Comparison of ENCODE assay signal across 2 cellular contexts in the genomic region with DNA sequence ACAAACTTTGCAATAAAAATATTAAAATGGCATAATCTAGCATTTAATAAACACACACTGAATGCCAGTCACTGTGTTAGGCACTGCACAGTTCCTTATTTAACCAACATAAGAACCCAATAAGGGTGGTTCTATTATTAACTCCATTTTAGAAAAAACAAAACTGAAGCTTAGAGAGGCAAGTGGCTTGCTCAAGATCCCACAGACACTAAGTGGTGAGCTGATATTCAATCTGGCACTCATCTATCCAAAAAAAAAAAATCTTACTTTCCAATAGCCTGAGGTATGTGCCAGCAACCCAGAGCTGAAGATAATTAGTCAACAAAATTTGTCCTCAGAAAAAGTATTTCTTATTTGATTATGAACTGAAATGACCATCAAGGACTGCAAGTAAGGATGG.
TF ChIP-seq lines count a peak whose summit lies in the region.

No MANE protein-coding gene starts in this region.

TF ChIP-seq in liver, 16 proteins besides CTCF, POLR2A, EP300 and RAD21 (continued from another document):
- TF ChIP-seq, protein P1, sequence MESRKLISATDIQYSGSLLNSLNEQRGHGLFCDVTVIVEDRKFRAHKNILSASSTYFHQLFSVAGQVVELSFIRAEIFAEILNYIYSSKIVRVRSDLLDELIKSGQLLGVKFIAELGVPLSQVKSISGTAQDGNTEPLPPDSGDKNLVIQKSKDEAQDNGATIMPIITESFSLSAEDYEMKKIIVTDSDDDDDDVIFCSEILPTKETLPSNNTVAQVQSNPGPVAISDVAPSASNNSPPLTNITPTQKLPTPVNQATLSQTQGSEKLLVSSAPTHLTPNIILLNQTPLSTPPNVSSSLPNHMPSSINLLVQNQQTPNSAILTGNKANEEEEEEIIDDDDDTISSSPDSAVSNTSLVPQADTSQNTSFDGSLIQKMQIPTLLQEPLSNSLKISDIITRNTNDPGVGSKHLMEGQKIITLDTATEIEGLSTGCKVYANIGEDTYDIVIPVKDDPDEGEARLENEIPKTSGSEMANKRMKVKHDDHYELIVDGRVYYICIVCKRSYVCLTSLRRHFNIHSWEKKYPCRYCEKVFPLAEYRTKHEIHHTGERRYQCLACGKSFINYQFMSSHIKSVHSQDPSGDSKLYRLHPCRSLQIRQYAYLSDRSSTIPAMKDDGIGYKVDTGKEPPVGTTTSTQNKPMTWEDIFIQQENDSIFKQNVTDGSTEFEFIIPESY (IDR thresholded peaks at IDR 0.05), result no peak
- TF ChIP-seq JUND (IDR thresholded peaks at IDR 0.05), result no peak
- TF ChIP-seq HNF4G (IDR thresholded peaks at IDR 0.05), result no peak
- TF ChIP-seq YY1 (IDR thresholded peaks at IDR 0.05), result no peak
- TF ChIP-seq TAF1 (conservative IDR thresholded peaks at IDR 0.05), result no peak
- TF ChIP-seq, protein P2, sequence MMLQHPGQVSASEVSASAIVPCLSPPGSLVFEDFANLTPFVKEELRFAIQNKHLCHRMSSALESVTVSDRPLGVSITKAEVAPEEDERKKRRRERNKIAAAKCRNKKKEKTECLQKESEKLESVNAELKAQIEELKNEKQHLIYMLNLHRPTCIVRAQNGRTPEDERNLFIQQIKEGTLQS (IDR thresholded peaks at IDR 0.05), result no peak
- TF ChIP-seq, protein P3, sequence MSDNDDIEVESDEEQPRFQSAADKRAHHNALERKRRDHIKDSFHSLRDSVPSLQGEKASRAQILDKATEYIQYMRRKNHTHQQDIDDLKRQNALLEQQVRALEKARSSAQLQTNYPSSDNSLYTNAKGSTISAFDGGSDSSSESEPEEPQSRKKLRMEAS (IDR thresholded peaks at IDR 0.05), result no peak
- TF ChIP-seq, protein P4, sequence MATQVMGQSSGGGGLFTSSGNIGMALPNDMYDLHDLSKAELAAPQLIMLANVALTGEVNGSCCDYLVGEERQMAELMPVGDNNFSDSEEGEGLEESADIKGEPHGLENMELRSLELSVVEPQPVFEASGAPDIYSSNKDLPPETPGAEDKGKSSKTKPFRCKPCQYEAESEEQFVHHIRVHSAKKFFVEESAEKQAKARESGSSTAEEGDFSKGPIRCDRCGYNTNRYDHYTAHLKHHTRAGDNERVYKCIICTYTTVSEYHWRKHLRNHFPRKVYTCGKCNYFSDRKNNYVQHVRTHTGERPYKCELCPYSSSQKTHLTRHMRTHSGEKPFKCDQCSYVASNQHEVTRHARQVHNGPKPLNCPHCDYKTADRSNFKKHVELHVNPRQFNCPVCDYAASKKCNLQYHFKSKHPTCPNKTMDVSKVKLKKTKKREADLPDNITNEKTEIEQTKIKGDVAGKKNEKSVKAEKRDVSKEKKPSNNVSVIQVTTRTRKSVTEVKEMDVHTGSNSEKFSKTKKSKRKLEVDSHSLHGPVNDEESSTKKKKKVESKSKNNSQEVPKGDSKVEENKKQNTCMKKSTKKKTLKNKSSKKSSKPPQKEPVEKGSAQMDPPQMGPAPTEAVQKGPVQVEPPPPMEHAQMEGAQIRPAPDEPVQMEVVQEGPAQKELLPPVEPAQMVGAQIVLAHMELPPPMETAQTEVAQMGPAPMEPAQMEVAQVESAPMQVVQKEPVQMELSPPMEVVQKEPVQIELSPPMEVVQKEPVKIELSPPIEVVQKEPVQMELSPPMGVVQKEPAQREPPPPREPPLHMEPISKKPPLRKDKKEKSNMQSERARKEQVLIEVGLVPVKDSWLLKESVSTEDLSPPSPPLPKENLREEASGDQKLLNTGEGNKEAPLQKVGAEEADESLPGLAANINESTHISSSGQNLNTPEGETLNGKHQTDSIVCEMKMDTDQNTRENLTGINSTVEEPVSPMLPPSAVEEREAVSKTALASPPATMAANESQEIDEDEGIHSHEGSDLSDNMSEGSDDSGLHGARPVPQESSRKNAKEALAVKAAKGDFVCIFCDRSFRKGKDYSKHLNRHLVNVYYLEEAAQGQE (IDR thresholded peaks at IDR 0.05), result no peak
- TF ChIP-seq EGR1 (IDR thresholded peaks at IDR 0.05; ENCODE audit: low read depth in 2 of 2), result no peak
- no peak for TF ChIP-seq FOXA1 (IDR thresholded peaks at IDR 0.05)
- TF ChIP-seq HNF4A (conservative IDR thresholded peaks at IDR 0.05), result no peak

TF ChIP-seq in HepG2, 621 proteins besides CTCF, POLR2A, EP300 and RAD21 (continued from another document):
- TF ChIP-seq, protein P5, sequence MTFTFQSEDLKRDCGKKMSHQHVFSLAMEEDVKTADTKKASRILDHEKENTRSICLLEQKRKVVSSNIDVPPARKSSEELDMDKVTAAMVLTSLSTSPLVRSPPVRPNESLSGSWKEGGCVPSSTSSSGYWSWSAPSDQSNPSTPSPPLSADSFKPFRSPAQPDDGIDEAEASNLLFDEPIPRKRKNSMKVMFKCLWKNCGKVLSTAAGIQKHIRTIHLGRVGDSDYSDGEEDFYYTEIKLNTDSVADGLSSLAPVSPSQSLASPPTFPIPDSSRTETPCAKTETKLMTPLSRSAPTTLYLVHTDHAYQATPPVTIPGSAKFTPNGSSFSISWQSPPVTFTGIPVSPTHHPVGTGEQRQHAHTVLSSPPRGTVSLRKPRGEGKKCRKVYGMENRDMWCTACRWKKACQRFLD (CRISPR knock-in tag; IDR thresholded peaks at IDR 0.05; ENCODE audit: borderline replicate concordance), result no peak
- TF ChIP-seq PHF21A (CRISPR knock-in tag; IDR thresholded peaks at IDR 0.05), result no peak
- TF ChIP-seq ZNF790 (CRISPR knock-in tag; IDR thresholded peaks at IDR 0.05; ENCODE audit: borderline replicate concordance), result no peak
- TF ChIP-seq, protein P6, sequence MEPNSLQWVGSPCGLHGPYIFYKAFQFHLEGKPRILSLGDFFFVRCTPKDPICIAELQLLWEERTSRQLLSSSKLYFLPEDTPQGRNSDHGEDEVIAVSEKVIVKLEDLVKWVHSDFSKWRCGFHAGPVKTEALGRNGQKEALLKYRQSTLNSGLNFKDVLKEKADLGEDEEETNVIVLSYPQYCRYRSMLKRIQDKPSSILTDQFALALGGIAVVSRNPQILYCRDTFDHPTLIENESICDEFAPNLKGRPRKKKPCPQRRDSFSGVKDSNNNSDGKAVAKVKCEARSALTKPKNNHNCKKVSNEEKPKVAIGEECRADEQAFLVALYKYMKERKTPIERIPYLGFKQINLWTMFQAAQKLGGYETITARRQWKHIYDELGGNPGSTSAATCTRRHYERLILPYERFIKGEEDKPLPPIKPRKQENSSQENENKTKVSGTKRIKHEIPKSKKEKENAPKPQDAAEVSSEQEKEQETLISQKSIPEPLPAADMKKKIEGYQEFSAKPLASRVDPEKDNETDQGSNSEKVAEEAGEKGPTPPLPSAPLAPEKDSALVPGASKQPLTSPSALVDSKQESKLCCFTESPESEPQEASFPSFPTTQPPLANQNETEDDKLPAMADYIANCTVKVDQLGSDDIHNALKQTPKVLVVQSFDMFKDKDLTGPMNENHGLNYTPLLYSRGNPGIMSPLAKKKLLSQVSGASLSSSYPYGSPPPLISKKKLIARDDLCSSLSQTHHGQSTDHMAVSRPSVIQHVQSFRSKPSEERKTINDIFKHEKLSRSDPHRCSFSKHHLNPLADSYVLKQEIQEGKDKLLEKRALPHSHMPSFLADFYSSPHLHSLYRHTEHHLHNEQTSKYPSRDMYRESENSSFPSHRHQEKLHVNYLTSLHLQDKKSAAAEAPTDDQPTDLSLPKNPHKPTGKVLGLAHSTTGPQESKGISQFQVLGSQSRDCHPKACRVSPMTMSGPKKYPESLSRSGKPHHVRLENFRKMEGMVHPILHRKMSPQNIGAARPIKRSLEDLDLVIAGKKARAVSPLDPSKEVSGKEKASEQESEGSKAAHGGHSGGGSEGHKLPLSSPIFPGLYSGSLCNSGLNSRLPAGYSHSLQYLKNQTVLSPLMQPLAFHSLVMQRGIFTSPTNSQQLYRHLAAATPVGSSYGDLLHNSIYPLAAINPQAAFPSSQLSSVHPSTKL (CRISPR knock-in tag; IDR thresholded peaks at IDR 0.05), result no peak
- TF ChIP-seq GATAD2A (CRISPR knock-in tag; IDR thresholded peaks at IDR 0.05), result no peak
- TF ChIP-seq, protein P7, sequence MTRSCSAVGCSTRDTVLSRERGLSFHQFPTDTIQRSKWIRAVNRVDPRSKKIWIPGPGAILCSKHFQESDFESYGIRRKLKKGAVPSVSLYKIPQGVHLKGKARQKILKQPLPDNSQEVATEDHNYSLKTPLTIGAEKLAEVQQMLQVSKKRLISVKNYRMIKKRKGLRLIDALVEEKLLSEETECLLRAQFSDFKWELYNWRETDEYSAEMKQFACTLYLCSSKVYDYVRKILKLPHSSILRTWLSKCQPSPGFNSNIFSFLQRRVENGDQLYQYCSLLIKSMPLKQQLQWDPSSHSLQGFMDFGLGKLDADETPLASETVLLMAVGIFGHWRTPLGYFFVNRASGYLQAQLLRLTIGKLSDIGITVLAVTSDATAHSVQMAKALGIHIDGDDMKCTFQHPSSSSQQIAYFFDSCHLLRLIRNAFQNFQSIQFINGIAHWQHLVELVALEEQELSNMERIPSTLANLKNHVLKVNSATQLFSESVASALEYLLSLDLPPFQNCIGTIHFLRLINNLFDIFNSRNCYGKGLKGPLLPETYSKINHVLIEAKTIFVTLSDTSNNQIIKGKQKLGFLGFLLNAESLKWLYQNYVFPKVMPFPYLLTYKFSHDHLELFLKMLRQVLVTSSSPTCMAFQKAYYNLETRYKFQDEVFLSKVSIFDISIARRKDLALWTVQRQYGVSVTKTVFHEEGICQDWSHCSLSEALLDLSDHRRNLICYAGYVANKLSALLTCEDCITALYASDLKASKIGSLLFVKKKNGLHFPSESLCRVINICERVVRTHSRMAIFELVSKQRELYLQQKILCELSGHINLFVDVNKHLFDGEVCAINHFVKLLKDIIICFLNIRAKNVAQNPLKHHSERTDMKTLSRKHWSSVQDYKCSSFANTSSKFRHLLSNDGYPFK (CRISPR knock-in tag; IDR thresholded peaks at IDR 0.05; ENCODE audit: borderline replicate concordance), result no peak
- TF ChIP-seq, protein P8, sequence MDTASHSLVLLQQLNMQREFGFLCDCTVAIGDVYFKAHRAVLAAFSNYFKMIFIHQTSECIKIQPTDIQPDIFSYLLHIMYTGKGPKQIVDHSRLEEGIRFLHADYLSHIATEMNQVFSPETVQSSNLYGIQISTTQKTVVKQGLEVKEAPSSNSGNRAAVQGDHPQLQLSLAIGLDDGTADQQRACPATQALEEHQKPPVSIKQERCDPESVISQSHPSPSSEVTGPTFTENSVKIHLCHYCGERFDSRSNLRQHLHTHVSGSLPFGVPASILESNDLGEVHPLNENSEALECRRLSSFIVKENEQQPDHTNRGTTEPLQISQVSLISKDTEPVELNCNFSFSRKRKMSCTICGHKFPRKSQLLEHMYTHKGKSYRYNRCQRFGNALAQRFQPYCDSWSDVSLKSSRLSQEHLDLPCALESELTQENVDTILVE (CRISPR knock-in tag; IDR thresholded peaks at IDR 0.05), result no peak
- TF ChIP-seq, protein P9, sequence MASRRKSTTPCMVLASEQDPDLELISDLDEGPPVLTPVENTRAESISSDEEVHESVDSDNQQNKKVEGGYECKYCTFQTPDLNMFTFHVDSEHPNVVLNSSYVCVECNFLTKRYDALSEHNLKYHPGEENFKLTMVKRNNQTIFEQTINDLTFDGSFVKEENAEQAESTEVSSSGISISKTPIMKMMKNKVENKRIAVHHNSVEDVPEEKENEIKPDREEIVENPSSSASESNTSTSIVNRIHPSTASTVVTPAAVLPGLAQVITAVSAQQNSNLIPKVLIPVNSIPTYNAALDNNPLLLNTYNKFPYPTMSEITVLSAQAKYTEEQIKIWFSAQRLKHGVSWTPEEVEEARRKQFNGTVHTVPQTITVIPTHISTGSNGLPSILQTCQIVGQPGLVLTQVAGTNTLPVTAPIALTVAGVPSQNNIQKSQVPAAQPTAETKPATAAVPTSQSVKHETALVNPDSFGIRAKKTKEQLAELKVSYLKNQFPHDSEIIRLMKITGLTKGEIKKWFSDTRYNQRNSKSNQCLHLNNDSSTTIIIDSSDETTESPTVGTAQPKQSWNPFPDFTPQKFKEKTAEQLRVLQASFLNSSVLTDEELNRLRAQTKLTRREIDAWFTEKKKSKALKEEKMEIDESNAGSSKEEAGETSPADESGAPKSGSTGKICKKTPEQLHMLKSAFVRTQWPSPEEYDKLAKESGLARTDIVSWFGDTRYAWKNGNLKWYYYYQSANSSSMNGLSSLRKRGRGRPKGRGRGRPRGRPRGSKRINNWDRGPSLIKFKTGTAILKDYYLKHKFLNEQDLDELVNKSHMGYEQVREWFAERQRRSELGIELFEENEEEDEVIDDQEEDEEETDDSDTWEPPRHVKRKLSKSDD (CRISPR knock-in tag; IDR thresholded peaks at IDR 0.05; ENCODE audit: low read depth), result no peak
- TF ChIP-seq REXO4 (CRISPR knock-in tag; IDR thresholded peaks at IDR 0.05; ENCODE audit: borderline replicate concordance), result no peak
